Comparison of ENCODE assay signal across 22 cellular contexts in genomic region chr22:18013436-18013835, GRCh38.
"Had no signal": no experiment of that assay in that cellular context is flagged by ENCODE, and none has a peak within 500 bp of the region (broad histone marks: within the 10 kb centered on the region; RNA-seq: fewer than 3 reads in every experiment).

No MANE protein-coding gene starts in this region.

- DNase-seq: colonic mucosa; effector CD8-positive, alpha-beta T cell; endodermal cell; foreskin fibroblast; gastrocnemius medialis; left ventricle myocardium superior; lower lobe of right lung; natural killer cell; occipital lobe; pancreas; retina; right lobe of liver; spleen; stimulated activated CD4-positive, alpha-beta T cell treated with anti-CD3 and anti-CD28 coated beads, Interleukin-4, amount 100 ng/mL, for 4 hours; stimulated activated naive B cell treated with anti-CD40 and anti-IgM and Interleukin-4, amounts not matched to agents 10 μg/mL and 1 μg/mL and 100 μg/mL, for 72 hours; stimulated activated naive CD8-positive, alpha-beta T cell treated with anti-CD3 and anti-CD28 coated beads, Interleukin-15, amount 100 ng/mL, for 72 hours; transverse colon; upper lobe of right lung; uterus had no signal

- H3K36me3 Mint-ChIP-seq: natural killer cell; stimulated activated naive B cell treated with anti-CD40 and anti-IgM and Interleukin-4, amounts not matched to agents 10 μg/mL and 1 μg/mL and 100 μg/mL, for 72 hours had no signal

- H3K4me3 Mint-ChIP-seq: dendritic cell treated with granulocyte-macrophage colony-stimulating factor and Interleukin-4, amounts not matched to agents 40 ng/mL and 50 ng/mL, for 4 days; endodermal cell; natural killer cell; stimulated activated naive B cell treated with anti-CD40 and anti-IgM and Interleukin-4, amounts not matched to agents 10 μg/mL and 1 μg/mL and 100 μg/mL, for 72 hours; stimulated activated naive CD8-positive, alpha-beta T cell treated with anti-CD3 and anti-CD28 coated beads, Interleukin-15, amount 100 ng/mL, for 72 hours had no signal

- H3K9me3 ChIP-seq: colonic mucosa, gastrocnemius medialis, lower lobe of right lung, pancreas, right lobe of liver, spleen, suprapubic skin, transverse colon, upper lobe of right lung, uterus had no signal

- H3K27me3 Mint-ChIP-seq: stimulated activated naive B cell treated with anti-CD40 and anti-IgM and Interleukin-4, amounts not matched to agents 10 μg/mL and 1 μg/mL and 100 μg/mL, for 72 hours; stimulated activated naive CD8-positive, alpha-beta T cell treated with anti-CD3 and anti-CD28 coated beads, Interleukin-15, amount 100 ng/mL, for 72 hours had no signal

- H3K27ac Mint-ChIP-seq: dendritic cell treated with granulocyte-macrophage colony-stimulating factor and Interleukin-4, amounts not matched to agents 40 ng/mL and 50 ng/mL, for 4 days; endodermal cell; natural killer cell; stimulated activated naive B cell treated with anti-CD40 and anti-IgM and Interleukin-4, amounts not matched to agents 10 μg/mL and 1 μg/mL and 100 μg/mL, for 72 hours; stimulated activated naive CD8-positive, alpha-beta T cell treated with anti-CD3 and anti-CD28 coated beads, Interleukin-15, amount 100 ng/mL, for 72 hours had no signal

- H3K4me1 Mint-ChIP-seq: endodermal cell; natural killer cell; stimulated activated naive CD8-positive, alpha-beta T cell treated with anti-CD3 and anti-CD28 coated beads, Interleukin-15, amount 100 ng/mL, for 72 hours had no signal

- H3K27ac ChIP-seq: colonic mucosa, epithelial cell of prostate, gastrocnemius medialis, lower lobe of right lung, pancreas, right lobe of liver, spleen, suprapubic skin, transverse colon, upper lobe of right lung, uterus had no signal

- H3K9me3 Mint-ChIP-seq: dendritic cell treated with granulocyte-macrophage colony-stimulating factor and Interleukin-4, amounts not matched to agents 40 ng/mL and 50 ng/mL, for 4 days; endodermal cell; natural killer cell; stimulated activated naive B cell treated with anti-CD40 and anti-IgM and Interleukin-4, amounts not matched to agents 10 μg/mL and 1 μg/mL and 100 μg/mL, for 72 hours; stimulated activated naive CD8-positive, alpha-beta T cell treated with anti-CD3 and anti-CD28 coated beads, Interleukin-15, amount 100 ng/mL, for 72 hours had no signal

- H3K4me3 ChIP-seq: colonic mucosa, gastrocnemius medialis, lower lobe of right lung, pancreas, right lobe of liver, spleen, suprapubic skin, transverse colon, upper lobe of right lung, uterus had no signal

- ATAC-seq: gastrocnemius medialis; left ventricle myocardium superior; lower lobe of right lung; natural killer cell; pancreas; right lobe of liver; stimulated activated naive B cell treated with anti-CD40 and anti-IgM and Interleukin-4, amounts not matched to agents 10 μg/mL and 1 μg/mL and 100 μg/mL, for 72 hours; stimulated activated naive CD8-positive, alpha-beta T cell treated with anti-CD3 and anti-CD28 coated beads, Interleukin-15, amount 100 ng/mL, for 72 hours; upper lobe of right lung had no signal

- H3K36me3 ChIP-seq: colonic mucosa, gastrocnemius medialis, lower lobe of right lung, pancreas, right lobe of liver, spleen, suprapubic skin, transverse colon, upper lobe of right lung, uterus had no signal
